In the genomic region with DNA sequence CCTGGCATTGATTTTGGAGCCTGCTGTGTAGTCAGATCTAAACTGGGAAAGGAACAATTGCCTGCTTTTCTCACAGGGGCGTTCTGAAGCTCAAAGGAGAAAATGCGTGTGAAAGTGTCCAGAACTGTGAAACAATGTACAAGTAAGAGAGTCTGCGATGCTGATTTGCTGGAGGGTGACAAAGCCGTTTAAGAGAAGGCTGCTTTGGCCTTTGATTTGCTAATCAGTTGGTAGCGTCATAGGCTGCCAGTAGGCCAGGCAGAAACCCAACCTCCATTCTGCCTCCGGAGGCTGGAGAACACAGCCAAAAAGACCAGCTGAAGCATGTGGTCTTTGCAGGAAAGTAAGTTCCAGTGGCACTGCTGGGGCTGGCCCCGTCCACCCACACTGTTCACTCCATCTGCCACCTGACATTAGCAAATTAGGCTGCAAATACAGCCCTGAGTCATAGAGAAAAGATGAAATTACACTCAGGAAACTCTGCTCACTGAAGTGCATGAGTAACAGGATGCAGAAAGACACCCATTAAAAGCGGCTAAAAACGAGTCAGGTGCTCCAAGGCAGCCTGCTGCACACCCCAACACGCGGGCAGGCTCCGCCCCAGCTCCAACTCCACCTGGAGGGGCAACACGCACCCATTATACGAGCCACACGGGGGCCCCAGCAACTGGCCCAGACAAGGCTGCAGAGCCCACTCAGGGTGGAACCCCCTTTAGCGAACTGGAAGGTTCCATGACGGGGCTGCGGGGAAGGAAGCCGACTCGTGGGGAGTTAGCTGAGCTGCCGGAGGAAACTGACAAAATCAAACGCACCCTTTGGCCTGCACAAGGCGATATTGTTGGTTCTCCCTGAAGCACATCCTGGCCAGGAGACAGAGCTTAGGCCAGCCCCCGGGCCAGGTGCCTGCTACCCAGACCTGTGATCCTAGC, we compare ENCODE assay signal across 10 cellular contexts. TPM values are rescaled to one million over a fixed set of nuclear protein-coding genes. Genes with fewer than 3 reads are reported as not detected.
DNase-seq lines count a peak whose midpoint lies in the region; ATAC-seq and TF ChIP-seq lines count a peak whose summit lies in the region.
"Had no signal": no experiment of that assay in that cellular context is flagged by ENCODE, and none has a peak within 500 bp of the region (broad histone marks: within the 10 kb centered on the region; RNA-seq: fewer than 3 reads in every experiment).

No MANE protein-coding gene starts in this region.

- H3K79me2 ChIP-seq in fibroblast of lung (ENCODE audit: control insufficient read depth, insufficient read depth, low read length), result no peaks in the 10 kb centered on the region

- in situ Hi-C loops in gastrocnemius medialis (cut with MboI; ENCODE audit: low sequenced_read_pairs in 4 of 4), result no loop called here

- no peak overlapping the region for H3K4me2 ChIP-seq in fibroblast of lung (ENCODE audit: extremely low read depth, insufficient read depth, low read length)

- H3K4me3 ChIP-seq in fibroblast of lung (replicated peaks in 1 of 4; ENCODE audit: control extremely low read depth in 1 of 4, insufficient read depth in 1 of 4, low read depth in 3 of 4, low read length in 4 of 4), result no peak overlapping the region
- peak overlapping the region in 3 of 4 donors; percentile 11 to 44 (median 23) for H3K4me3 ChIP-seq in gastrocnemius medialis
- H3K4me3 ChIP-seq: thoracic aorta had no signal

- no peak for TF ChIP-seq CTCF in fibroblast of lung (conservative IDR thresholded peaks at IDR 0.05 in 1 of 2, IDR thresholded peaks at IDR 0.05 in 1 of 2; ENCODE audit: low read depth in 1 of 2, low read length in 2 of 2)
- no peak for TF ChIP-seq CTCF in gastrocnemius medialis (IDR thresholded peaks at IDR 0.05 in 4 of 5, conservative IDR thresholded peaks at IDR 0.05 in 1 of 5)

- peak; percentile 46 for DNase-seq in DMS153 (lab: John Stamatoyannopoulos, UW)
- no peak for DNase-seq in DMS153 treated with DMSO at 0.1 percent for 48 hours (lab: John Stamatoyannopoulos, UW; ENCODE audit: unreplicated experiment)
- DNase-seq in NCI-H69 (lab: John Stamatoyannopoulos, UW), result peak; percentile 67
- DNase-seq in activated T-cell treated with anti-CD3 and anti-CD28 coated beads, Interleukin-2, amount 50 U/mL, for 1 hour, result peak; percentile 83
- peak; percentile 58 to 95 for DNase-seq in fibroblast of lung (ENCODE audit: low read depth in 2 of 2)
- DNase-seq in gastrocnemius medialis, result peak; percentile 60 to 77
- DNase-seq in HK-2 (ENCODE audit: unreplicated experiment), result no peak

- TF ChIP-seq POLR2A in gastrocnemius medialis (IDR thresholded peaks at IDR 0.05), result peak in 1 of 2 donors; percentile 25

- H2AFZ ChIP-seq in fibroblast of lung (ENCODE audit: low read length), result no peak overlapping the region

- no peaks in the 10 kb centered on the region for H4K20me1 ChIP-seq in fibroblast of lung (ENCODE audit: control insufficient read depth, extremely low read depth, insufficient read depth, low read length)

- H3K36me3 ChIP-seq in fibroblast of lung (ENCODE audit: control insufficient read depth, insufficient read depth, low read length), result no peaks in the 10 kb centered on the region
- no peaks in the 10 kb centered on the region for H3K36me3 ChIP-seq in gastrocnemius medialis
- H3K36me3 ChIP-seq: thoracic aorta had no signal

- H3K9ac ChIP-seq in fibroblast of lung (ENCODE audit: insufficient read depth, low read length), result no peak overlapping the region

- intact Hi-C loops in gastrocnemius medialis (cut with DNase I; ENCODE audit: low total_unique reads), result loop anchor here (5.0 kb wide), 1 partner anchor 62 kb away; no protein-coding TSS in a partner anchor

- ATAC-seq in HG03060 (IDR thresholded peaks at IDR 0.05; ENCODE audit: low read depth, unreplicated experiment), result peak; percentile 75
- peak; percentile 92 for ATAC-seq in gastrocnemius medialis

- H3K4me1 ChIP-seq in fibroblast of lung (ENCODE audit: control insufficient read depth, extremely low read depth, insufficient read depth, low read length) (no peaks in the 10 kb centered on the region), gastrocnemius medialis (peaks cover 19 to 28% of the 10 kb centered on the region in 2 donors)

- H3K27me3 ChIP-seq in fibroblast of lung (ENCODE audit: control insufficient read depth, insufficient read depth, low read length), result no peaks in the 10 kb centered on the region
- no peaks in the 10 kb centered on the region for H3K27me3 ChIP-seq in gastrocnemius medialis

- H3K9me3 ChIP-seq in fibroblast of lung (ENCODE audit: control insufficient read depth, insufficient read depth, low read depth, low read length) (no peaks in the 10 kb centered on the region), gastrocnemius medialis (no peaks in the 10 kb centered on the region)
- H3K9me3 ChIP-seq: thoracic aorta had no signal

- H3K27ac ChIP-seq in fibroblast of lung (ENCODE audit: insufficient read depth, low read length) (no peak overlapping the region), gastrocnemius medialis (peak overlapping the region; percentile 73 to 88 (median 78))
- H3K27ac ChIP-seq: 22Rv1, thoracic aorta had no signal

RNA-seq across cellular contexts. Expression of gene ZDHHC19, which starts 31.6 kb away (rescaled TPM):
- total RNA-seq in fibroblast of lung (not detected in 2 replicates), gastrocnemius medialis (not detected)
- not detected in 2 replicates for polyA plus RNA-seq in fibroblast of lung
- not detected in 2 replicates for polyA plus RNA-seq in fibroblast of lung (2012)
- not detected in 2 replicates for polyA minus RNA-seq in fibroblast of lung (ENCODE audit: low replicate concordance)

RNA-seq across cellular contexts. Expression of gene SLC51A, which starts 36.7 kb away (rescaled TPM):
- total RNA-seq in fibroblast of lung (not detected in 2 replicates), gastrocnemius medialis (1 to 10 TPM in 1 of 4 donors, under 1 TPM in 1, not detected in 2; 0.39 to 1.4 TPM)
- polyA plus RNA-seq in fibroblast of lung, result not detected in 2 replicates
- polyA plus RNA-seq in fibroblast of lung (2012), result 3.3 and 6.1 TPM in 2 replicates
- not detected in 2 replicates for polyA minus RNA-seq in fibroblast of lung (ENCODE audit: low replicate concordance)
- total RNA-seq: thoracic aorta had no signal

Comparison
In these comparisons a context has a peak if more than half of its experiments do, and no peak if none do; other contexts are left out.
1. DNase-seq: peak in DMS153 (single experiment), NCI-H69 (single experiment), activated T-cell treated with anti-CD3 and anti-CD28 coated beads, Interleukin-2, amount 50 U/mL, for 1 hour (single experiment), fibroblast of lung (2 of 2) and gastrocnemius medialis (2 of 2); none in DMS153 treated with DMSO at 0.1 percent for 48 hours (single experiment) and HK-2 (single experiment).
2. H3K4me3 ChIP-seq: peak in gastrocnemius medialis (3 of 4); none in fibroblast of lung (0 of 4).